In the genomic region with DNA sequence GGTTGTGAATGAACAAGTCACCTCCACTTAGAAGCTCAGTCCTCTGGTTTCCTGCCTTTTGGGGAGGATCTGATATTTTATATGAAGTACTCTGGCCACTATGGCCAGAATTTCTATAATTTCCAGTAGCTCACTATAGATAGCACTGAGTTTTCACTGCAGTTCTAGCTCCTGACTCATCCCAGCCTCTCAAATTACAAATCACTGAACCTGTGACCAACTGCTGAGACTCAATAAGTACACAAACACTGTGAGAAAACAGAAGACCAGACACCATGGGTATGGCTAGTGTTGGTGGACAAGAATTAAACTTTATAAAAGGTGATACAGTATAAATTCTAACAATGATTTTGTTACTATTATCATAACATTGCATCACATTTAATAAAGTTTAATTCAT, we compare ENCODE assay signal across 1 cellular context.
TF ChIP-seq lines count a peak whose summit lies in the region.

No MANE protein-coding gene starts in this region.

TF ChIP-seq in HepG2, 621 proteins besides CTCF, POLR2A, EP300 and RAD21 (continued from another document):
- TF ChIP-seq, protein P1, sequence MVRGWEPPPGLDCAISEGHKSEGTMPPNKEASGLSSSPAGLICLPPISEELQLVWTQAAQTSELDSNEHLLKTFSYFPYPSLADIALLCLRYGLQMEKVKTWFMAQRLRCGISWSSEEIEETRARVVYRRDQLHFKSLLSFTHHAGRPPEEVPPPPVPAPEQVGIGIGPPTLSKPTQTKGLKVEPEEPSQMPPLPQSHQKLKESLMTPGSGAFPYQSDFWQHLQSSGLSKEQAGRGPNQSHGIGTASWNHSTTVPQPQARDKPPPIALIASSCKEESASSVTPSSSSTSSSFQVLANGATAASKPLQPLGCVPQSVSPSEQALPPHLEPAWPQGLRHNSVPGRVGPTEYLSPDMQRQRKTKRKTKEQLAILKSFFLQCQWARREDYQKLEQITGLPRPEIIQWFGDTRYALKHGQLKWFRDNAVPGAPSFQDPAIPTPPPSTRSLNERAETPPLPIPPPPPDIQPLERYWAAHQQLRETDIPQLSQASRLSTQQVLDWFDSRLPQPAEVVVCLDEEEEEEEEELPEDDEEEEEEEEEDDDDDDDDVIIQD (CRISPR knock-in tag; IDR thresholded peaks at IDR 0.05; ENCODE audit: low read depth) = 0 out of 2 replicates have a peak, but pooled peaks have one; percentile 17
